8 cellular contexts compared by ENCODE assay signal in genomic region chr3:32176989-32177701, GRCh38.
DNase-seq lines count a peak whose midpoint lies in the region; ATAC-seq and TF ChIP-seq lines count a peak whose summit lies in the region.

No MANE protein-coding gene starts in this region.

- DNase-seq in LNCaP clone FGC (ENCODE audit: low read depth) (no peak), T-helper 2 cell (peak in 4 of 5 experiments; percentile 6 to 74 (median 26)), amniotic stem cell (lab: John Stamatoyannopoulos, UW) (peak; percentile 3), inferior parietal cortex (ENCODE audit: extremely low spot score) (peak; percentile 27), 8988T (no peak)
- peak; percentile 40 to 68 (median 41) for DNase-seq in stimulated activated CD4-positive, alpha-beta T cell treated with anti-CD3 and anti-CD28 coated beads, TNF-alpha, amount 100 ng/mL, for 24 hours (ENCODE audit: low read depth in 3 of 3)

- TF ChIP-seq CTCF in C4-2B (conservative IDR thresholded peaks at IDR 0.05) (peak; percentile 76; the same call in 1 of the 2 replicates), LNCaP clone FGC (IDR thresholded peaks at IDR 0.05; ENCODE audit: control insufficient read depth, extremely low read depth, insufficient read depth) (peak; percentile 84)

- ATAC-seq in GM19395 (IDR thresholded peaks at IDR 0.05; ENCODE audit: unreplicated experiment): peak; percentile 50

- H3K27ac ChIP-seq in C4-2B: no peak overlapping the region

- no peak overlapping the region for H3K4me3 ChIP-seq in LNCaP clone FGC (ENCODE audit: low read depth, low read length)

Comparison
In these comparisons a context has a peak if more than half of its experiments do, and no peak if none do; other contexts are left out.
1. DNase-seq: peak in T-helper 2 cell (4 of 5), amniotic stem cell (single experiment), inferior parietal cortex (single experiment) and stimulated activated CD4-positive, alpha-beta T cell treated with anti-CD3 and anti-CD28 coated beads, TNF-alpha, amount 100 ng/mL, for 24 hours (3 of 3); none in LNCaP clone FGC (single experiment) and 8988T (single experiment).